2 cellular contexts compared by ENCODE assay signal in genomic region chr6:169918954-169919549, GRCh38.
TF ChIP-seq lines count a peak whose summit lies in the region.

No MANE protein-coding gene starts in this region.

TF ChIP-seq in HEK293, 187 proteins besides CTCF, POLR2A, EP300 and RAD21:
- TF ChIP-seq KLF9 (tag by site-specific recombination; IDR thresholded peaks at IDR 0.05; ENCODE audit: low read depth): no peak
- TF ChIP-seq ZSCAN4 (tag by site-specific recombination; IDR thresholded peaks at IDR 0.05): peak; percentile 8; the same call in 1 of the 2 replicates
- no peak for TF ChIP-seq ZNF747 (tag by site-specific recombination; IDR thresholded peaks at IDR 0.05)

TF ChIP-seq in GM12878, 131 proteins besides CTCF, POLR2A, EP300 and RAD21:
- TF ChIP-seq NR2C2 (IDR thresholded peaks at IDR 0.05; ENCODE audit: borderline replicate concordance, control insufficient read depth, insufficient read length, low read depth) (peak; percentile 49), ZNF207 (IDR thresholded peaks at IDR 0.05; ENCODE audit: borderline replicate concordance) (no peak)
